1 cellular context compared by ENCODE assay signal in the genomic region with DNA sequence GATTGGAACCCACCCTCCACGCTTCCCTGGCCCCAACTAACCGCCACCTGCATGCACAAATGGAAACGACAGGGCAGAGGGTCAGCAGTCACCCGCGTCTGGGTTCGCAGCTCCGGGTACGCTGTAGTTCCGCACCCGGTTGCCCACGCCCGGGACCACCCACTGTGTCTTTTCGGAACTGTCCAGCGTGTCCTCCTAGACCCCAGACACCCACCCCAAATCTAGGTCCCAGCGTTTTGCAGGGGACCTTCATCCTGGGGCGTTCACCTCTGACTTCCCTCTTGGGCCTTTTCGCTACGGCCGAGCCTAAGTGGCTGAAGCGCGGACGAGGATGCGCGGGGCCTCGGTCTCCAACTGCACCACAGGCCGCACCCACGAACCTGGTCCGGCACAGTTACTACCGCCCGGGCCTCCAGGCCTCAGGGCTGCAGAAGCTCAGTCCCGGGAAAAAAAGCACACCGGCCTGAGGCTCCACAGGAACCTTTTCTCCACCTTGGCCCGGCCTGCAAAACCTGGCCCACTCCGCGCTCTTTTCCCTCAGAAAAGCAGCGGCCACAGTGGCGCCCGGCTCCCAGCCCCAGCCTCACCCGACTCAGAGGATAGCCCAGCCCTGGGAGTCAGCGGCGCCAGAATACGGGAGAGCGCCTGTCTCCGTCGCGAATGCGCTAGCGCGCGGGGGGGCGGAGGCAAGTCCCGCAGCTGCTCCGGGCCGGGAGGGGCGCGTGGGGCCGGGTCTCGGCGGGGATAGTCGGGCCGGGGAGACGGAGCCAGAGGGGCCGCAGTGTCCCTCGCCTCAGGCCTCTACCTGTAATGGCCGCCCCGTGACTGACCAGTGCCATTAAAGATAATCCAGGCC.
A peak's percentile ranks its signal among the peaks of the same experiment; 100 is the strongest.
TF ChIP-seq lines count a peak whose summit lies in the region.

ZFP30 (minus strand) TSS at position 633 of the 856 bp plus-strand sequence. CDS start 7,643 bp downstream, outside the sequence.

TF ChIP-seq in HepG2, 621 proteins besides CTCF, POLR2A, EP300 and RAD21 (continued from another document and continues in another):
- TF ChIP-seq, protein P1, sequence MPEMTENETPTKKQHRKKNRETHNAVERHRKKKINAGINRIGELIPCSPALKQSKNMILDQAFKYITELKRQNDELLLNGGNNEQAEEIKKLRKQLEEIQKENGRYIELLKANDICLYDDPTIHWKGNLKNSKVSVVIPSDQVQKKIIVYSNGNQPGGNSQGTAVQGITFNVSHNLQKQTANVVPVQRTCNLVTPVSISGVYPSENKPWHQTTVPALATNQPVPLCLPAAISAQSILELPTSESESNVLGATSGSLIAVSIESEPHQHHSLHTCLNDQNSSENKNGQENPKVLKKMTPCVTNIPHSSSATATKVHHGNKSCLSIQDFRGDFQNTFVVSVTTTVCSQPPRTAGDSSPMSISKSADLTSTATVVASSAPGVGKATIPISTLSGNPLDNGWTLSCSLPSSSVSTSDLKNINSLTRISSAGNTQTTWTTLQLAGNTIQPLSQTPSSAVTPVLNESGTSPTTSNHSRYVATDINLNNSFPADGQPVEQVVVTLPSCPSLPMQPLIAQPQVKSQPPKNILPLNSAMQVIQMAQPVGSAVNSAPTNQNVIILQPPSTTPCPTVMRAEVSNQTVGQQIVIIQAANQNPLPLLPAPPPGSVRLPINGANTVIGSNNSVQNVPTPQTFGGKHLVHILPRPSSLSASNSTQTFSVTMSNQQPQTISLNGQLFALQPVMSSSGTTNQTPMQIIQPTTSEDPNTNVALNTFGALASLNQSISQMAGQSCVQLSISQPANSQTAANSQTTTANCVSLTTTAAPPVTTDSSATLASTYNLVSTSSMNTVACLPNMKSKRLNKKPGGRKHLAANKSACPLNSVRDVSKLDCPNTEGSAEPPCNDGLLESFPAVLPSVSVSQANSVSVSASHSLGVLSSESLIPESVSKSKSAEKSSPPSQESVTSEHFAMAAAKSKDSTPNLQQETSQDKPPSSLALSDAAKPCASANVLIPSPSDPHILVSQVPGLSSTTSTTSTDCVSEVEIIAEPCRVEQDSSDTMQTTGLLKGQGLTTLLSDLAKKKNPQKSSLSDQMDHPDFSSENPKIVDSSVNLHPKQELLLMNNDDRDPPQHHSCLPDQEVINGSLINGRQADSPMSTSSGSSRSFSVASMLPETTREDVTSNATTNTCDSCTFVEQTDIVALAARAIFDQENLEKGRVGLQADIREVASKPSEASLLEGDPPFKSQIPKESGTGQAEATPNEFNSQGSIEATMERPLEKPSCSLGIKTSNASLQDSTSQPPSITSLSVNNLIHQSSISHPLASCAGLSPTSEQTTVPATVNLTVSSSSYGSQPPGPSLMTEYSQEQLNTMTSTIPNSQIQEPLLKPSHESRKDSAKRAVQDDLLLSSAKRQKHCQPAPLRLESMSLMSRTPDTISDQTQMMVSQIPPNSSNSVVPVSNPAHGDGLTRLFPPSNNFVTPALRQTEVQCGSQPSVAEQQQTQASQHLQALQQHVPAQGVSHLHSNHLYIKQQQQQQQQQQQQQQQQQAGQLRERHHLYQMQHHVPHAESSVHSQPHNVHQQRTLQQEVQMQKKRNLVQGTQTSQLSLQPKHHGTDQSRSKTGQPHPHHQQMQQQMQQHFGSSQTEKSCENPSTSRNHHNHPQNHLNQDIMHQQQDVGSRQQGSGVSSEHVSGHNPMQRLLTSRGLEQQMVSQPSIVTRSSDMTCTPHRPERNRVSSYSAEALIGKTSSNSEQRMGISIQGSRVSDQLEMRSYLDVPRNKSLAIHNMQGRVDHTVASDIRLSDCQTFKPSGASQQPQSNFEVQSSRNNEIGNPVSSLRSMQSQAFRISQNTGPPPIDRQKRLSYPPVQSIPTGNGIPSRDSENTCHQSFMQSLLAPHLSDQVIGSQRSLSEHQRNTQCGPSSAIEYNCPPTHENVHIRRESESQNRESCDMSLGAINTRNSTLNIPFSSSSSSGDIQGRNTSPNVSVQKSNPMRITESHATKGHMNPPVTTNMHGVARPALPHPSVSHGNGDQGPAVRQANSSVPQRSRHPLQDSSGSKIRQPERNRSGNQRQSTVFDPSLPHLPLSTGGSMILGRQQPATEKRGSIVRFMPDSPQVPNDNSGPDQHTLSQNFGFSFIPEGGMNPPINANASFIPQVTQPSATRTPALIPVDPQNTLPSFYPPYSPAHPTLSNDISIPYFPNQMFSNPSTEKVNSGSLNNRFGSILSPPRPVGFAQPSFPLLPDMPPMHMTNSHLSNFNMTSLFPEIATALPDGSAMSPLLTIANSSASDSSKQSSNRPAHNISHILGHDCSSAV (CRISPR knock-in tag; IDR thresholded peaks at IDR 0.05; ENCODE audit: borderline replicate concordance): no peak
- TF ChIP-seq ZNF607 (CRISPR knock-in tag; IDR thresholded peaks at IDR 0.05; ENCODE audit: borderline replicate concordance) (peak; percentile 42), RFX3 (CRISPR knock-in tag; IDR thresholded peaks at IDR 0.05) (no peak), ZNF710 (CRISPR knock-in tag; IDR thresholded peaks at IDR 0.05; ENCODE audit: borderline replicate concordance) (peak; percentile 6; the same call in 1 of the 2 replicates), ZNF17 (CRISPR knock-in tag; IDR thresholded peaks at IDR 0.05) (no peak), KDM5A (IDR thresholded peaks at IDR 0.05; ENCODE audit: borderline replicate concordance, low read length) (0 out of 2 replicates have a peak, but pooled peaks have one; percentile 46), MXI1 (IDR thresholded peaks at IDR 0.05; ENCODE audit: borderline replicate concordance, low read depth, low read length) (peak; percentile 48; the same call in 1 of the 3 replicates), RORA (CRISPR knock-in tag; IDR thresholded peaks at IDR 0.05) (no peak), ASH2L (IDR thresholded peaks at IDR 0.05; ENCODE audit: insufficient read length, low read depth, low read length) (peak; percentile 54), ZBTB39 (CRISPR knock-in tag; IDR thresholded peaks at IDR 0.05) (0 out of 2 replicates have a peak, but pooled peaks have one; percentile 54), ZNF503 (CRISPR knock-in tag; IDR thresholded peaks at IDR 0.05) (0 out of 2 replicates have a peak, but pooled peaks have one; percentile 5), SP2 (CRISPR knock-in tag; IDR thresholded peaks at IDR 0.05) (0 out of 2 replicates have a peak, but pooled peaks have one; percentile 28), ZNF460 (CRISPR knock-in tag; IDR thresholded peaks at IDR 0.05; ENCODE audit: borderline replicate concordance) (no peak), NONO (IDR thresholded peaks at IDR 0.05) (no peak), NONO (CRISPR knock-in tag; conservative IDR thresholded peaks at IDR 0.05) (peak; percentile 69; the same call in 1 of the 2 replicates), DR1 (CRISPR knock-in tag; IDR thresholded peaks at IDR 0.05) (peak; percentile 35; the same call in 1 of the 2 replicates), ZNF768 (CRISPR knock-in tag; IDR thresholded peaks at IDR 0.05) (0 out of 2 replicates have a peak, but pooled peaks have one; percentile 9), TCF7 (IDR thresholded peaks at IDR 0.05; ENCODE audit: low read depth) (0 out of 2 replicates have a peak, but pooled peaks have one; percentile 15), ZFP1 (CRISPR knock-in tag; IDR thresholded peaks at IDR 0.05) (no peak), ZNF264 (CRISPR knock-in tag; IDR thresholded peaks at IDR 0.05) (no peak), KLF6 (CRISPR knock-in tag; IDR thresholded peaks at IDR 0.05) (no peak)
- TF ChIP-seq, protein P2, sequence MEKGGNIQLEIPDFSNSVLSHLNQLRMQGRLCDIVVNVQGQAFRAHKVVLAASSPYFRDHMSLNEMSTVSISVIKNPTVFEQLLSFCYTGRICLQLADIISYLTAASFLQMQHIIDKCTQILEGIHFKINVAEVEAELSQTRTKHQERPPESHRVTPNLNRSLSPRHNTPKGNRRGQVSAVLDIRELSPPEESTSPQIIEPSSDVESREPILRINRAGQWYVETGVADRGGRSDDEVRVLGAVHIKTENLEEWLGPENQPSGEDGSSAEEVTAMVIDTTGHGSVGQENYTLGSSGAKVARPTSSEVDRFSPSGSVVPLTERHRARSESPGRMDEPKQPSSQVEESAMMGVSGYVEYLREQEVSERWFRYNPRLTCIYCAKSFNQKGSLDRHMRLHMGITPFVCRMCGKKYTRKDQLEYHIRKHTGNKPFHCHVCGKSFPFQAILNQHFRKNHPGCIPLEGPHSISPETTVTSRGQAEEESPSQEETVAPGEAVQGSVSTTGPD (CRISPR knock-in tag; IDR thresholded peaks at IDR 0.05): 0 out of 2 replicates have a peak, but pooled peaks have one; percentile 47
- TF ChIP-seq, protein P3, sequence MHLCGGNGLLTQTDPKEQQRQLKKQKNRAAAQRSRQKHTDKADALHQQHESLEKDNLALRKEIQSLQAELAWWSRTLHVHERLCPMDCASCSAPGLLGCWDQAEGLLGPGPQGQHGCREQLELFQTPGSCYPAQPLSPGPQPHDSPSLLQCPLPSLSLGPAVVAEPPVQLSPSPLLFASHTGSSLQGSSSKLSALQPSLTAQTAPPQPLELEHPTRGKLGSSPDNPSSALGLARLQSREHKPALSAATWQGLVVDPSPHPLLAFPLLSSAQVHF (CRISPR knock-in tag; IDR thresholded peaks at IDR 0.05): peak; percentile 22; the same call in 1 of the 2 replicates
- TF ChIP-seq, protein P4, sequence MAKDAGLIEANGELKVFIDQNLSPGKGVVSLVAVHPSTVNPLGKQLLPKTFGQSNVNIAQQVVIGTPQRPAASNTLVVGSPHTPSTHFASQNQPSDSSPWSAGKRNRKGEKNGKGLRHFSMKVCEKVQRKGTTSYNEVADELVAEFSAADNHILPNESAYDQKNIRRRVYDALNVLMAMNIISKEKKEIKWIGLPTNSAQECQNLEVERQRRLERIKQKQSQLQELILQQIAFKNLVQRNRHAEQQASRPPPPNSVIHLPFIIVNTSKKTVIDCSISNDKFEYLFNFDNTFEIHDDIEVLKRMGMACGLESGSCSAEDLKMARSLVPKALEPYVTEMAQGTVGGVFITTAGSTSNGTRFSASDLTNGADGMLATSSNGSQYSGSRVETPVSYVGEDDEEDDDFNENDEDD (CRISPR knock-in tag; IDR thresholded peaks at IDR 0.05; ENCODE audit: borderline replicate concordance): peak; percentile 64
- TF ChIP-seq, protein P5, sequence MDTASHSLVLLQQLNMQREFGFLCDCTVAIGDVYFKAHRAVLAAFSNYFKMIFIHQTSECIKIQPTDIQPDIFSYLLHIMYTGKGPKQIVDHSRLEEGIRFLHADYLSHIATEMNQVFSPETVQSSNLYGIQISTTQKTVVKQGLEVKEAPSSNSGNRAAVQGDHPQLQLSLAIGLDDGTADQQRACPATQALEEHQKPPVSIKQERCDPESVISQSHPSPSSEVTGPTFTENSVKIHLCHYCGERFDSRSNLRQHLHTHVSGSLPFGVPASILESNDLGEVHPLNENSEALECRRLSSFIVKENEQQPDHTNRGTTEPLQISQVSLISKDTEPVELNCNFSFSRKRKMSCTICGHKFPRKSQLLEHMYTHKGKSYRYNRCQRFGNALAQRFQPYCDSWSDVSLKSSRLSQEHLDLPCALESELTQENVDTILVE (CRISPR knock-in tag; IDR thresholded peaks at IDR 0.05): peak; percentile 56
- TF ChIP-seq, protein P6, sequence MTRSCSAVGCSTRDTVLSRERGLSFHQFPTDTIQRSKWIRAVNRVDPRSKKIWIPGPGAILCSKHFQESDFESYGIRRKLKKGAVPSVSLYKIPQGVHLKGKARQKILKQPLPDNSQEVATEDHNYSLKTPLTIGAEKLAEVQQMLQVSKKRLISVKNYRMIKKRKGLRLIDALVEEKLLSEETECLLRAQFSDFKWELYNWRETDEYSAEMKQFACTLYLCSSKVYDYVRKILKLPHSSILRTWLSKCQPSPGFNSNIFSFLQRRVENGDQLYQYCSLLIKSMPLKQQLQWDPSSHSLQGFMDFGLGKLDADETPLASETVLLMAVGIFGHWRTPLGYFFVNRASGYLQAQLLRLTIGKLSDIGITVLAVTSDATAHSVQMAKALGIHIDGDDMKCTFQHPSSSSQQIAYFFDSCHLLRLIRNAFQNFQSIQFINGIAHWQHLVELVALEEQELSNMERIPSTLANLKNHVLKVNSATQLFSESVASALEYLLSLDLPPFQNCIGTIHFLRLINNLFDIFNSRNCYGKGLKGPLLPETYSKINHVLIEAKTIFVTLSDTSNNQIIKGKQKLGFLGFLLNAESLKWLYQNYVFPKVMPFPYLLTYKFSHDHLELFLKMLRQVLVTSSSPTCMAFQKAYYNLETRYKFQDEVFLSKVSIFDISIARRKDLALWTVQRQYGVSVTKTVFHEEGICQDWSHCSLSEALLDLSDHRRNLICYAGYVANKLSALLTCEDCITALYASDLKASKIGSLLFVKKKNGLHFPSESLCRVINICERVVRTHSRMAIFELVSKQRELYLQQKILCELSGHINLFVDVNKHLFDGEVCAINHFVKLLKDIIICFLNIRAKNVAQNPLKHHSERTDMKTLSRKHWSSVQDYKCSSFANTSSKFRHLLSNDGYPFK (CRISPR knock-in tag; IDR thresholded peaks at IDR 0.05; ENCODE audit: borderline replicate concordance): peak; percentile 54; the same call in 1 of the 2 replicates
